In the genomic region with DNA sequence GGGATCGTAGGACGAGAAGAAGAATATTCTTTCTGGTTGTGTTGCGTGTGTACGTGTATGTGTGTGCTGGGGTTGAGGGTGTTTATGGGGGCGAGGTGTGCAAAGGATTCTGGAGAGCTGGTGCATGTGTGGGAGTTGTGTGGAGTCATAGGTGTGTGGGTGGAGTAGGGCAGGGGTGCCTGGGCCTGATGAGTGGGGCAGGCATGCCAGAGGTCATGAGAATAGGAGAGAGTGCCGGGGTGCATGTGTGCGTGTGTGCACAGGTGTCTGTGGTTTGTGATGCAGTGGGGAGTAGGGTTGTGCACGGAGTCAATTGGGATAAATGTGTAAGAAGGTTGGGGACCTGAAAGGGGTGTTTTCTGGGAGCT, we compare ENCODE assay signal across 6 cellular contexts. TPM values are rescaled to one million over a fixed set of nuclear protein-coding genes. Genes with fewer than 3 reads are reported as not detected.
DNase-seq lines count a peak whose midpoint lies in the region; ATAC-seq, FAIRE-seq and TF ChIP-seq lines count a peak whose summit lies in the region.

No MANE protein-coding gene starts in this region.

- no peak overlapping the region for H3K27ac Mint-ChIP-seq in neural crest cell (ENCODE audit: unreplicated experiment)

- CTCF ChIA-PET in HEK293 (lab: Yijun Ruan, JAX) = interaction anchor here (1.9 kb wide), 1 partner anchor 13 kb away, joined by 5 read pairs; the partner anchor contains the start of gene B9D2

- no peaks in the 10 kb centered on the region; a peak in 1 of 3 replicates for H3K36me3 ChIP-seq in HEK293 (ENCODE audit: control insufficient read depth in 2 of 2, insufficient read depth in 1 of 2, low read length in 2 of 2)
- H3K36me3 ChIP-seq in bronchial epithelial cell (ENCODE audit: control insufficient read depth, insufficient read depth, low read length) = peaks cover 1% of the 10 kb centered on the region

- POLR2A ChIA-PET in HEK293 (lab: Yijun Ruan, JAX) = interaction anchor here (1.3 to 6.2 kb wide), 2 partner anchors 12 to 24 kb away, joined by 3 to 64 read pairs; partner anchors contain the start of gene B9D2

- H3K4me1 ChIP-seq in HEK293 (ENCODE audit: control insufficient read depth, insufficient read depth, low read length) = peaks cover 20% of the 10 kb centered on the region

- H3K9me3 ChIP-seq in HEK293 (ENCODE audit: control insufficient read depth, insufficient read depth, low read depth, low read length) = no peaks in the 10 kb centered on the region

- H3K4me1 Mint-ChIP-seq in neural crest cell = peaks cover 15% of the 10 kb centered on the region

- TF ChIP-seq CTCF in HEK293 (tag by site-specific recombination; IDR thresholded peaks at IDR 0.05) (no peak), bronchial epithelial cell (IDR thresholded peaks at IDR 0.05; ENCODE audit: insufficient read depth, low read length, severe bottlenecking) (no peak), neural crest cell (conservative IDR thresholded peaks at IDR 0.05) (no peak)

- peak; percentile 25 for DNase-seq in bronchial epithelial cell (ENCODE audit: low read depth)
- no peak for DNase-seq in neural crest cell (ENCODE audit: low read depth, low spot score)
- DNase-seq in DMS79 (lab: John Stamatoyannopoulos, UW) = no peak

- H3K27ac ChIP-seq in HEK293 (ENCODE audit: extremely low read depth, low read depth, low read length) = peak overlapping the region; percentile 21; the same call in 1 of the 2 replicates

- H3K9me3 Mint-ChIP-seq in neural crest cell = no peaks in the 10 kb centered on the region

- H3K27me3 ChIP-seq in bronchial epithelial cell (ENCODE audit: control insufficient read depth, insufficient read depth, low read length) = no peaks in the 10 kb centered on the region

- ATAC-seq in HG03175 (IDR thresholded peaks at IDR 0.05; ENCODE audit: unreplicated experiment) (no peak), GM19452 (IDR thresholded peaks at IDR 0.05; ENCODE audit: unreplicated experiment) (no peak)

- FAIRE-seq in bronchial epithelial cell (lab: Jason Lieb, UNC) = peak; percentile 32

- H3K36me3 Mint-ChIP-seq in neural crest cell (ENCODE audit: low read depth) = no peaks in the 10 kb centered on the region

- peak overlapping the region; percentile 79 for H3K4me3 Mint-ChIP-seq in neural crest cell

- H3K27me3 Mint-ChIP-seq in neural crest cell (ENCODE audit: low read depth) = peaks cover 5% of the 10 kb centered on the region

- H3K4me3 ChIP-seq in HEK293 (ENCODE audit: low read depth, low read length) (peak overlapping the region; percentile 34), bronchial epithelial cell (ENCODE audit: low read depth, low read length) (peak overlapping the region; percentile 43)

TF ChIP-seq in HEK293, 187 proteins besides CTCF, POLR2A, EP300 and RAD21 (continues in another document):
- TF ChIP-seq ZNF423 (tag by site-specific recombination; IDR thresholded peaks at IDR 0.05) (no peak), ZNF148 (tag by site-specific recombination; IDR thresholded peaks at IDR 0.05; ENCODE audit: borderline replicate concordance) (no peak), GLI4 (tag by site-specific recombination; IDR thresholded peaks at IDR 0.05) (no peak), ZNF426 (tag by site-specific recombination; IDR thresholded peaks at IDR 0.05) (no peak), ZIC2 (tag by site-specific recombination; IDR thresholded peaks at IDR 0.05) (no peak), ZFP41 (tag by site-specific recombination; IDR thresholded peaks at IDR 0.05; ENCODE audit: borderline replicate concordance) (no peak), SP2 (tag by site-specific recombination; IDR thresholded peaks at IDR 0.05) (no peak), ZNF132 (tag by site-specific recombination; IDR thresholded peaks at IDR 0.05; ENCODE audit: borderline replicate concordance) (no peak), TCF7L2 (IDR thresholded peaks at IDR 0.05; ENCODE audit: borderline replicate concordance, low read depth, low read length) (no peak), ZNF548 (tag by site-specific recombination; IDR thresholded peaks at IDR 0.05) (no peak), ZNF366 (tag by site-specific recombination; conservative IDR thresholded peaks at IDR 0.05) (peak; percentile 26; the same call in 1 of the 2 replicates), ZNF335 (tag by site-specific recombination; conservative IDR thresholded peaks at IDR 0.05) (peak; percentile 3; the same call in 1 of the 2 replicates), ZNF184 (tag by site-specific recombination; IDR thresholded peaks at IDR 0.05) (no peak), ZNF521 (tag by site-specific recombination; IDR thresholded peaks at IDR 0.05) (no peak), ZNF670 (tag by site-specific recombination; IDR thresholded peaks at IDR 0.05; ENCODE audit: low read depth) (no peak), ZNF600 (tag by site-specific recombination; IDR thresholded peaks at IDR 0.05) (peak; percentile 43), SETDB1 (IDR thresholded peaks at IDR 0.05; ENCODE audit: insufficient read length, low read length) (no peak), HOXD13 (CRISPR knock-in tag; IDR thresholded peaks at IDR 0.05; ENCODE audit: borderline replicate concordance) (no peak), ZFHX2 (tag by site-specific recombination; conservative IDR thresholded peaks at IDR 0.05) (peak; percentile 100), ZBTB21 (tag by site-specific recombination; IDR thresholded peaks at IDR 0.05) (0 out of 2 replicates have a peak, but pooled peaks have one; percentile 43), PRDM1 (tag by site-specific recombination; IDR thresholded peaks at IDR 0.05) (no peak), ZNF10 (tag by site-specific recombination; IDR thresholded peaks at IDR 0.05) (no peak), ZBTB48 (tag by site-specific recombination; IDR thresholded peaks at IDR 0.05) (0 out of 2 replicates have a peak, but pooled peaks have one; percentile 52), ZNF138 (tag by site-specific recombination; IDR thresholded peaks at IDR 0.05; ENCODE audit: borderline replicate concordance) (no peak), IKZF3 (tag by site-specific recombination; IDR thresholded peaks at IDR 0.05) (no peak), ZNF169 (tag by site-specific recombination; IDR thresholded peaks at IDR 0.05) (no peak), ZNF785 (tag by site-specific recombination; IDR thresholded peaks at IDR 0.05) (no peak), ZNF623 (tag by site-specific recombination; IDR thresholded peaks at IDR 0.05) (no peak), ZNF626 (tag by site-specific recombination; IDR thresholded peaks at IDR 0.05) (no peak), ZNF580 (tag by site-specific recombination; IDR thresholded peaks at IDR 0.05) (no peak)
- TF ChIP-seq, protein P1, sequence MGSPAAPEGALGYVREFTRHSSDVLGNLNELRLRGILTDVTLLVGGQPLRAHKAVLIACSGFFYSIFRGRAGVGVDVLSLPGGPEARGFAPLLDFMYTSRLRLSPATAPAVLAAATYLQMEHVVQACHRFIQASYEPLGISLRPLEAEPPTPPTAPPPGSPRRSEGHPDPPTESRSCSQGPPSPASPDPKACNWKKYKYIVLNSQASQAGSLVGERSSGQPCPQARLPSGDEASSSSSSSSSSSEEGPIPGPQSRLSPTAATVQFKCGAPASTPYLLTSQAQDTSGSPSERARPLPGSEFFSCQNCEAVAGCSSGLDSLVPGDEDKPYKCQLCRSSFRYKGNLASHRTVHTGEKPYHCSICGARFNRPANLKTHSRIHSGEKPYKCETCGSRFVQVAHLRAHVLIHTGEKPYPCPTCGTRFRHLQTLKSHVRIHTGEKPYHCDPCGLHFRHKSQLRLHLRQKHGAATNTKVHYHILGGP (tag by site-specific recombination; IDR thresholded peaks at IDR 0.05) = no peak
- TF ChIP-seq, protein P2, sequence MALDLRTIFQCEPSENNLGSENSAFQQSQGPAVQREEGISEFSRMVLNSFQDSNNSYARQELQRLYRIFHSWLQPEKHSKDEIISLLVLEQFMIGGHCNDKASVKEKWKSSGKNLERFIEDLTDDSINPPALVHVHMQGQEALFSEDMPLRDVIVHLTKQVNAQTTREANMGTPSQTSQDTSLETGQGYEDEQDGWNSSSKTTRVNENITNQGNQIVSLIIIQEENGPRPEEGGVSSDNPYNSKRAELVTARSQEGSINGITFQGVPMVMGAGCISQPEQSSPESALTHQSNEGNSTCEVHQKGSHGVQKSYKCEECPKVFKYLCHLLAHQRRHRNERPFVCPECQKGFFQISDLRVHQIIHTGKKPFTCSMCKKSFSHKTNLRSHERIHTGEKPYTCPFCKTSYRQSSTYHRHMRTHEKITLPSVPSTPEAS (tag by site-specific recombination; IDR thresholded peaks at IDR 0.05) = peak; percentile 56; the same call in 1 of the 2 replicates

RNA-seq across cellular contexts. Expression of gene TMEM91, which starts 0.6 kb away (rescaled TPM):
- total RNA-seq in bronchial epithelial cell = 7.6 and 10.2 TPM in 2 replicates
- total RNA-seq in neural crest cell = 6.6 and 7.8 TPM in 2 replicates

RNA-seq across cellular contexts. Expression of gene B9D2, which starts 13.0 kb away (rescaled TPM):
- total RNA-seq in bronchial epithelial cell (1.1 and 1.9 TPM in 2 replicates), neural crest cell (11.7 and 13.8 TPM in 2 replicates)

RNA-seq across cellular contexts. Expression of gene EXOSC5, which starts 20.2 kb away (rescaled TPM):
- 13.7 and 58.4 TPM in 2 replicates for total RNA-seq in bronchial epithelial cell
- total RNA-seq in neural crest cell = 16.8 and 20.3 TPM in 2 replicates

RNA-seq across cellular contexts. Expression of gene BCKDHA, which starts 20.6 kb away (rescaled TPM):
- 39.6 and 41.6 TPM in 2 replicates for total RNA-seq in bronchial epithelial cell
- 6.8 and 10.3 TPM in 2 replicates for total RNA-seq in neural crest cell

RNA-seq across cellular contexts. Expression of gene TGFB1, which starts 23.3 kb away (rescaled TPM):
- total RNA-seq in bronchial epithelial cell (4.5 and 5.2 TPM in 2 replicates), neural crest cell (2.2 and 3.1 TPM in 2 replicates)
